In genomic region chr3:18611991-18612390, GRCh38 we compare ENCODE assay signal across 35 cellular contexts.
DNase-seq lines count a peak whose midpoint lies in the region; ATAC-seq and TF ChIP-seq lines count a peak whose summit lies in the region.
"Had no signal": no experiment of that assay in that cellular context is flagged by ENCODE, and none has a peak within 500 bp of the region (broad histone marks: within the 10 kb centered on the region; RNA-seq: fewer than 3 reads in every experiment).

No MANE protein-coding gene starts in this region.

- ATAC-seq in activated CD4-positive, alpha-beta T cell treated with anti-CD3 and anti-CD28 coated beads for 36 hours: peak; percentile 30
- ATAC-seq in stimulated activated naive CD8-positive, alpha-beta T cell treated with anti-CD3 and anti-CD28 coated beads, Interleukin-15, amount 100 ng/mL, for 72 hours: peak; percentile 57
- ATAC-seq in stimulated activated naive CD8-positive, alpha-beta T cell treated with anti-CD3 and anti-CD28 coated beads, Interleukin-15, Interleukin-2, amounts not matched to agents 100 U/mL and 50 U/mL, for 24 hours: no peak
- peak; percentile 37 for ATAC-seq in activated T-helper 17 cell treated with anti-CD3 and anti-CD28 coated beads, Interleukin-2, amount 50 U/mL, for 72 hours (replicated peaks)
- ATAC-seq in stimulated activated effector memory CD8-positive, alpha-beta T cell treated with anti-CD3 and anti-CD28 coated beads, Interleukin-12 subunit alpha, Interleukin-12 subunit beta, amount 100 ng/mL, for 72 hours: peak; percentile 57
- ATAC-seq: A549; CD8-positive, alpha-beta T cell had no signal

- H3K9me3 ChIP-seq in vagina: no peaks in the 10 kb centered on the region
- H3K9me3 ChIP-seq: A549, BE2C, Caco-2 had no signal

- POLR2A ChIA-PET in activated CD4-positive, alpha-beta T cell treated with anti-CD3 and anti-CD28 coated beads for 36 hours (lab: Charles Lee): no interaction called here

- H3K27ac ChIP-seq in vagina: no peak overlapping the region
- H3K27ac ChIP-seq: 22Rv1; A549; BLaER1; BLaER1 treated with 17β-estradiol and CSF1 and Interleukin-3, amounts not matched to agents 10 nM and 100 nM; C4-2B had no signal

- H3K36me3 Mint-ChIP-seq in activated CD4-positive, alpha-beta T cell treated with anti-CD3 and anti-CD28 coated beads for 36 hours (ENCODE audit: low read depth): peaks cover 8% of the 10 kb centered on the region
- H3K36me3 Mint-ChIP-seq in activated T-helper 17 cell treated with anti-CD3 and anti-CD28 coated beads, Interleukin-2, amount 50 U/mL, for 72 hours (ENCODE audit: low read depth): no peaks in the 10 kb centered on the region
- H3K36me3 Mint-ChIP-seq in stimulated activated effector memory CD8-positive, alpha-beta T cell treated with anti-CD3 and anti-CD28 coated beads, Interleukin-12 subunit alpha, Interleukin-12 subunit beta, amount 100 ng/mL, for 72 hours: no peaks in the 10 kb centered on the region
- H3K36me3 Mint-ChIP-seq: CD14-positive monocyte; CD4-positive, alpha-beta memory T cell; CD4-positive, CD25-positive, alpha-beta regulatory T cell; CD8-positive, alpha-beta T cell had no signal

- H3K4me1 Mint-ChIP-seq in activated CD4-positive, alpha-beta T cell treated with anti-CD3 and anti-CD28 coated beads for 36 hours: peaks cover 6% of the 10 kb centered on the region
- no peaks in the 10 kb centered on the region for H3K4me1 Mint-ChIP-seq in stimulated activated naive CD8-positive, alpha-beta T cell treated with anti-CD3 and anti-CD28 coated beads, Interleukin-15, amount 100 ng/mL, for 72 hours
- peaks cover 4% of the 10 kb centered on the region for H3K4me1 Mint-ChIP-seq in activated T-helper 17 cell treated with anti-CD3 and anti-CD28 coated beads, Interleukin-2, amount 50 U/mL, for 72 hours
- no peaks in the 10 kb centered on the region for H3K4me1 Mint-ChIP-seq in stimulated activated effector memory CD8-positive, alpha-beta T cell treated with anti-CD3 and anti-CD28 coated beads, Interleukin-12 subunit alpha, Interleukin-12 subunit beta, amount 100 ng/mL, for 72 hours
- H3K4me1 Mint-ChIP-seq: CD4-positive, CD25-positive, alpha-beta regulatory T cell had no signal

- H3K4me1 ChIP-seq in vagina: no peaks in the 10 kb centered on the region
- H3K4me1 ChIP-seq: A549, BE2C, BLaER1, Caco-2 had no signal

- H3K27me3 Mint-ChIP-seq in activated CD4-positive, alpha-beta T cell treated with anti-CD3 and anti-CD28 coated beads for 36 hours: no peaks in the 10 kb centered on the region
- no peaks in the 10 kb centered on the region for H3K27me3 Mint-ChIP-seq in stimulated activated naive CD8-positive, alpha-beta T cell treated with anti-CD3 and anti-CD28 coated beads, Interleukin-15, amount 100 ng/mL, for 72 hours
- H3K27me3 Mint-ChIP-seq in activated T-helper 17 cell treated with anti-CD3 and anti-CD28 coated beads, Interleukin-2, amount 50 U/mL, for 72 hours: no peaks in the 10 kb centered on the region
- H3K27me3 Mint-ChIP-seq: B cell; CD4-positive, alpha-beta memory T cell; CD4-positive, alpha-beta T cell; CD4-positive, CD25-positive, alpha-beta regulatory T cell; CD8-positive, alpha-beta memory T cell had no signal

- intact Hi-C loops in activated CD4-positive, alpha-beta T cell treated with anti-CD3 and anti-CD28 coated beads for 36 hours (cut with DNase I, micrococcal nuclease): no loop called here
- intact Hi-C loops in vagina (cut with DNase I): no loop called here

- TF ChIP-seq CTCF in vagina (IDR thresholded peaks at IDR 0.05): no peak

- H3K4me3 ChIP-seq in vagina: no peak overlapping the region
- H3K4me3 ChIP-seq: A549; BLaER1; BLaER1 treated with 17β-estradiol and CSF1 and Interleukin-3, amounts not matched to agents 10 nM and 100 nM had no signal

- no peak overlapping the region for H3K27ac Mint-ChIP-seq in activated CD4-positive, alpha-beta T cell treated with anti-CD3 and anti-CD28 coated beads for 36 hours
- no peak overlapping the region for H3K27ac Mint-ChIP-seq in stimulated activated naive CD8-positive, alpha-beta T cell treated with anti-CD3 and anti-CD28 coated beads, Interleukin-15, amount 100 ng/mL, for 72 hours
- no peak overlapping the region for H3K27ac Mint-ChIP-seq in activated T-helper 17 cell treated with anti-CD3 and anti-CD28 coated beads, Interleukin-2, amount 50 U/mL, for 72 hours
- H3K27ac Mint-ChIP-seq in stimulated activated effector memory CD8-positive, alpha-beta T cell treated with anti-CD3 and anti-CD28 coated beads, Interleukin-12 subunit alpha, Interleukin-12 subunit beta, amount 100 ng/mL, for 72 hours: no peak overlapping the region
- H3K27ac Mint-ChIP-seq: B cell; CD4-positive, alpha-beta T cell; CD4-positive, CD25-positive, alpha-beta regulatory T cell; CD8-positive, alpha-beta T cell had no signal

- peaks cover 14% of the 10 kb centered on the region for H3K9me3 Mint-ChIP-seq in activated CD4-positive, alpha-beta T cell treated with anti-CD3 and anti-CD28 coated beads for 36 hours (ENCODE audit: low read depth)
- peaks cover 11 to 17% of the 10 kb centered on the region in 2 donors for H3K9me3 Mint-ChIP-seq in stimulated activated naive CD8-positive, alpha-beta T cell treated with anti-CD3 and anti-CD28 coated beads, Interleukin-15, amount 100 ng/mL, for 72 hours
- H3K9me3 Mint-ChIP-seq in activated T-helper 17 cell treated with anti-CD3 and anti-CD28 coated beads, Interleukin-2, amount 50 U/mL, for 72 hours: no peaks in the 10 kb centered on the region
- peaks cover 7% of the 10 kb centered on the region for H3K9me3 Mint-ChIP-seq in stimulated activated effector memory CD8-positive, alpha-beta T cell treated with anti-CD3 and anti-CD28 coated beads, Interleukin-12 subunit alpha, Interleukin-12 subunit beta, amount 100 ng/mL, for 72 hours

- H3K4me3 Mint-ChIP-seq in activated CD4-positive, alpha-beta T cell treated with anti-CD3 and anti-CD28 coated beads for 36 hours: no peak overlapping the region
- H3K4me3 Mint-ChIP-seq in stimulated activated naive CD8-positive, alpha-beta T cell treated with anti-CD3 and anti-CD28 coated beads, Interleukin-15, amount 100 ng/mL, for 72 hours: no peak overlapping the region
- no peak overlapping the region for H3K4me3 Mint-ChIP-seq in activated T-helper 17 cell treated with anti-CD3 and anti-CD28 coated beads, Interleukin-2, amount 50 U/mL, for 72 hours
- H3K4me3 Mint-ChIP-seq in stimulated activated effector memory CD8-positive, alpha-beta T cell treated with anti-CD3 and anti-CD28 coated beads, Interleukin-12 subunit alpha, Interleukin-12 subunit beta, amount 100 ng/mL, for 72 hours: no peak overlapping the region
- H3K4me3 Mint-ChIP-seq: B cell; CD14-positive monocyte; CD4-positive, alpha-beta memory T cell; CD4-positive, alpha-beta T cell; CD4-positive, CD25-positive, alpha-beta regulatory T cell; CD8-positive, alpha-beta memory T cell; CD8-positive, alpha-beta T cell had no signal

- H3K36me3 ChIP-seq in vagina: no peaks in the 10 kb centered on the region
- H3K36me3 ChIP-seq: BE2C; BLaER1; BLaER1 treated with 17β-estradiol and CSF1 and Interleukin-3, amounts not matched to agents 10 nM and 100 nM had no signal

- no peak for TF ChIP-seq POLR2A in vagina (IDR thresholded peaks at IDR 0.05)

- CTCF ChIA-PET in activated CD4-positive, alpha-beta T cell treated with anti-CD3 and anti-CD28 coated beads for 36 hours (lab: Charles Lee): no interaction called here

- DNase-seq in activated CD4-positive, alpha-beta T cell treated with anti-CD3 and anti-CD28 coated beads for 36 hours: no peak
- DNase-seq in activated CD4-positive, alpha-beta T cell treated with anti-CD3 and anti-CD28 coated beads for 4 hours: no peak
- DNase-seq in stimulated activated naive CD8-positive, alpha-beta T cell treated with anti-CD3 and anti-CD28 coated beads, Interleukin-15, amount 100 ng/mL, for 72 hours: no peak
- no peak for DNase-seq in stimulated activated naive CD8-positive, alpha-beta T cell treated with anti-CD3 and anti-CD28 coated beads, Interleukin-15, Interleukin-2, amounts not matched to agents 100 U/mL and 50 U/mL, for 24 hours
- DNase-seq in stimulated activated effector memory CD8-positive, alpha-beta T cell treated with anti-CD3 and anti-CD28 coated beads, Interleukin-12 subunit alpha, Interleukin-12 subunit beta, amount 100 ng/mL, for 72 hours (ENCODE audit: low spot score in 2 of 2): no peak
- DNase-seq in NCI-H1694 treated with DMSO at 0.1 percent for 48 hours (lab: John Stamatoyannopoulos, UW) (no peak), vagina (ENCODE audit: extremely low spot score in 2 of 2) (no peak)
- DNase-seq: 8988T; ACHN; AML-193; BE2C; C1 segment of cervical spinal cord; Caco-2; Calu3; CD4-positive, alpha-beta memory T cell; CD4-positive, alpha-beta T cell; CD4-positive, CD25-positive, alpha-beta regulatory T cell; CD8-positive, alpha-beta memory T cell; CD8-positive, alpha-beta T cell; COR-L47; DMS 273 treated with DMSO at 0.1 percent for 48 hours; DMS153; DMS53; DMS79; DMS79 treated with DMSO at 0.1 percent for 48 hours; DND-41; EL had no signal

- no peaks in the 10 kb centered on the region for H3K27me3 ChIP-seq in vagina
- H3K27me3 ChIP-seq: BE2C; BLaER1; BLaER1 treated with 17β-estradiol and CSF1 and Interleukin-3, amounts not matched to agents 10 nM and 100 nM had no signal
